In the genomic region with DNA sequence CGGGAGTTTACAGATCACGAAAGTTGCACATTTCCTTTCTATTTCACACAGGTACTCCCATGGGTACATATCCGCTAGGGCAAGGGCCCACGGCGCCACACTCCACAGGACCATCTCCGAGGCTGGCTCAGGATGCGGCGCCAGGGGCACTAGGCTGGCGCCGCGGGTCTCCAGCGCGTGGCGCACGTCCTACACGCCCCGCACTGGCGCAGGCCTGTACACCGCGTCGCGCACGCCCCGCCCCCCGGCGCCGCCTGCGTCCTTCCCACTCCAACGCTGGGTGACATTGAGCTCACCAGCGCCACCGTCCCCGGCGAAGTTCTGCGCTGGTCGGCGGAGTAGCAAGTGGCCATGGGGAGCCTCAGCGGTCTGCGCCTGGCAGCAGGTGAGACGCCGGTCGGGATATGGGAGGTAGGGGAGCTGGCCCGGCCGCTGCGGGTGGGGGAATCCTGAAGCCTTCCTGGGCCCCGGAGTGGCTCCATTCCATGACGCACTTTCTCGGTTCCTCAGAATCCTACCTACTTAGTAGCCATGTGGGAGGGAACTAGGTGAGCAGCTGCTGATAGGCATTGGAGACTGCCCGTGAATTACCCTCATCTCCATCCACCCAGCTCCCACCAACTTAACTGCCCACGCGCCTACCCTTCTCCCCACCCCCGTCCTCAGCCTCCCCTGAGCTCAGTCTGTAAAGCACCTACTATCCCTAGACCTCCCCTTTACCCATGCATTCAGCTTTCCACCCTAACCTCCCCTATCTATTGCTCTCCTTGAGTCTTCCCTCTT, we compare ENCODE assay signal across 8 cellular contexts. TPM values are rescaled to one million over a fixed set of nuclear protein-coding genes. Genes with fewer than 3 reads are reported as not detected.
DNase-seq lines count a peak whose midpoint lies in the region; ATAC-seq and TF ChIP-seq lines count a peak whose summit lies in the region.

A gene with protein sequence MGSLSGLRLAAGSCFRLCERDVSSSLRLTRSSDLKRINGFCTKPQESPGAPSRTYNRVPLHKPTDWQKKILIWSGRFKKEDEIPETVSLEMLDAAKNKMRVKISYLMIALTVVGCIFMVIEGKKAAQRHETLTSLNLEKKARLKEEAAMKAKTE (plus strand): TSS at position 268 of the 783 bp plus-strand sequence. CDS start 84 bp downstream, at position 352.

- H3K9me3 ChIP-seq in T-helper 17 cell (ENCODE audit: control insufficient read depth, low read length, poor library complexity, severe bottlenecking) = no peaks in the 10 kb centered on the region
- H3K9me3 ChIP-seq in right atrium auricular region = no peaks in the 10 kb centered on the region
- H3K9me3 ChIP-seq in aorta (ENCODE audit: control insufficient read depth, low read length) = no peaks in the 10 kb centered on the region

- intact Hi-C loops in aorta (cut with DNase I) = loop anchor here in 1 of 2 donors (10.0 kb wide), 1 partner anchor 839 kb away; a partner anchor contains a TSS

- peak; percentile 76 for DNase-seq in NCI-H1694 treated with DMSO at 0.1 percent for 48 hours (lab: John Stamatoyannopoulos, UW)
- DNase-seq in T-helper 17 cell = peak; percentile 90 to 92 (median 92)
- DNase-seq in right atrium auricular region (ENCODE audit: low spot score) = peak; percentile 92
- peak; percentile 96 to 98 for DNase-seq in aorta

- H3K27me3 ChIP-seq in right atrium auricular region (no peaks in the 10 kb centered on the region), rectal smooth muscle tissue (ENCODE audit: control insufficient read depth, insufficient read depth, low read length) (no peaks in the 10 kb centered on the region), aorta (ENCODE audit: control insufficient read depth in 1 of 2, insufficient read depth in 2 of 2, low read length in 1 of 2) (no peaks in the 10 kb centered on the region)

- peak within 1 kb of the TSS; percentile 94 for H3K4me3 Mint-ChIP-seq in T-helper 17 cell

- H3K4me3 ChIP-seq in right atrium auricular region (peak within 1 kb of the TSS; percentile 89 to 91), rectal smooth muscle tissue (ENCODE audit: low read length) (peak within 1 kb of the TSS; percentile 95), aorta (ENCODE audit: low read length in 2 of 2) (peak within 1 kb of the TSS; percentile 60 to 91)

- TF ChIP-seq CTCF in right atrium auricular region (IDR thresholded peaks at IDR 0.05) = peak; percentile 63 to 79

- H3K27ac Mint-ChIP-seq in T-helper 17 cell = peak within 1 kb of the TSS; percentile 94

- 0 to 1% methylated on average over 45 to 51 of the region's 51 CpGs for WGBS in aorta, 2 donors

- peaks cover 40% of the 10 kb centered on the region for H3K4me1 Mint-ChIP-seq in T-helper 17 cell

- peaks cover 14% of the 10 kb centered on the region for H3K36me3 Mint-ChIP-seq in T-helper 17 cell (ENCODE audit: low read depth)

- no peaks in the 10 kb centered on the region for H3K27me3 Mint-ChIP-seq in T-helper 17 cell

- ATAC-seq in GM18498 (IDR thresholded peaks at IDR 0.05; ENCODE audit: unreplicated experiment) = peak; percentile 95
- ATAC-seq in HG02938 (IDR thresholded peaks at IDR 0.05; ENCODE audit: unreplicated experiment) = peak; percentile 85
- ATAC-seq in T-helper 17 cell = peak; percentile 95
- ATAC-seq in aorta (ENCODE audit: low FRiP score) = peak; percentile 99

- peak within 1 kb of the TSS; percentile 53 for H3K9ac ChIP-seq in rectal smooth muscle tissue (ENCODE audit: low read length)

- H3K36me3 ChIP-seq in right atrium auricular region (no peaks in the 10 kb centered on the region), rectal smooth muscle tissue (ENCODE audit: control insufficient read depth, insufficient read depth, low read length) (no peaks in the 10 kb centered on the region), aorta (ENCODE audit: control insufficient read depth in 1 of 2, insufficient read depth in 2 of 2, low read length in 1 of 2) (peaks cover 0 to 3% of the 10 kb centered on the region in 2 donors)

- H3K27ac ChIP-seq in angular gyrus (ENCODE audit: low read depth, low read length) (peak within 1 kb of the TSS; percentile 86), right atrium auricular region (peak within 1 kb of the TSS; percentile 90 to 95), rectal smooth muscle tissue (ENCODE audit: low read depth, low read length) (peak within 1 kb of the TSS; percentile 94), aorta (ENCODE audit: low read depth in 1 of 2, low read length in 2 of 2) (peak within 1 kb of the TSS; percentile 50 to 76)

- H3K4me1 ChIP-seq in right atrium auricular region = peaks cover 0 to 19% of the 10 kb centered on the region in 2 donors
- peaks cover 8% of the 10 kb centered on the region for H3K4me1 ChIP-seq in rectal smooth muscle tissue (ENCODE audit: control insufficient read depth, insufficient read depth, low read length)
- H3K4me1 ChIP-seq in aorta (ENCODE audit: control insufficient read depth in 1 of 2, insufficient read depth in 2 of 2, low read length in 2 of 2) = peaks cover 0 to 4% of the 10 kb centered on the region in 2 donors

RNA-seq across cellular contexts. Expression of the gene that starts here (rescaled TPM):
- 10 to 100 TPM; 18.3 to 27.6 TPM for total RNA-seq in T-helper 17 cell
- total RNA-seq in right atrium auricular region = 10 to 100 TPM; 55.3 to 88.4 TPM
- 10 to 100 TPM; 23.7 to 35.2 TPM for total RNA-seq in aorta
- polyA plus RNA-seq in aorta = 10 to 100 TPM; 53.3 to 57.7 TPM

Comparison
In these comparisons a context has a peak if more than half of its experiments do, and no peak if none do; other contexts are left out.
1. Peak in every context shown above with its lines: DNase-seq, ATAC-seq, H3K4me3 ChIP-seq and H3K27ac ChIP-seq.